ENCODE assay signal across 1 cellular context in the genomic region with DNA sequence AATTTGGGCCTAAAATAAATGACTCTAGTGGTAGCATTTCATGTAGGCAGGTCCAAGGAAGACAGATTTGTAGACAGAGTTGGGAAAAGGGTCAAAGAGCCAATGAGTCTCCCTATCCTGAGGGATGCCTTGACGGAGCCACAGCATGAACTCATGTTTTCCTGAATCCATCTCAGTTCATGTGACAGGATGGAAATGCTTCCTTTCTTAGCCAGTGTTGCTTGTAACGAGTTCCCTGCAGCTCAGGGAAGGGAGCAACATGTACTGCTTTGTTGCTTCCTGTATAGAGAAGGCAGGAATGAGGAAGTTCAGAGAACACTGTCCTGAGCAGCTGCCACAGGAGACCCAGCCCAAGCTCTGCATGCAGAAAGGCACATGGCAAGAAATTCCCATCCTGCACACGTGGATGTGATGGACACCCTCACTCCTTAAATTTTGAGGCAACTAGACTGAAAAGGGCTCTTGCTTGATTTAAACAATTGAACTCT.
A peak's percentile ranks its signal among the peaks of the same experiment; 100 is the strongest.
TF ChIP-seq lines count a peak whose summit lies in the region.

No MANE protein-coding gene starts in this region.

TF ChIP-seq in HepG2, 621 proteins besides CTCF, POLR2A, EP300 and RAD21 (continued from another document):
- TF ChIP-seq, protein P1, sequence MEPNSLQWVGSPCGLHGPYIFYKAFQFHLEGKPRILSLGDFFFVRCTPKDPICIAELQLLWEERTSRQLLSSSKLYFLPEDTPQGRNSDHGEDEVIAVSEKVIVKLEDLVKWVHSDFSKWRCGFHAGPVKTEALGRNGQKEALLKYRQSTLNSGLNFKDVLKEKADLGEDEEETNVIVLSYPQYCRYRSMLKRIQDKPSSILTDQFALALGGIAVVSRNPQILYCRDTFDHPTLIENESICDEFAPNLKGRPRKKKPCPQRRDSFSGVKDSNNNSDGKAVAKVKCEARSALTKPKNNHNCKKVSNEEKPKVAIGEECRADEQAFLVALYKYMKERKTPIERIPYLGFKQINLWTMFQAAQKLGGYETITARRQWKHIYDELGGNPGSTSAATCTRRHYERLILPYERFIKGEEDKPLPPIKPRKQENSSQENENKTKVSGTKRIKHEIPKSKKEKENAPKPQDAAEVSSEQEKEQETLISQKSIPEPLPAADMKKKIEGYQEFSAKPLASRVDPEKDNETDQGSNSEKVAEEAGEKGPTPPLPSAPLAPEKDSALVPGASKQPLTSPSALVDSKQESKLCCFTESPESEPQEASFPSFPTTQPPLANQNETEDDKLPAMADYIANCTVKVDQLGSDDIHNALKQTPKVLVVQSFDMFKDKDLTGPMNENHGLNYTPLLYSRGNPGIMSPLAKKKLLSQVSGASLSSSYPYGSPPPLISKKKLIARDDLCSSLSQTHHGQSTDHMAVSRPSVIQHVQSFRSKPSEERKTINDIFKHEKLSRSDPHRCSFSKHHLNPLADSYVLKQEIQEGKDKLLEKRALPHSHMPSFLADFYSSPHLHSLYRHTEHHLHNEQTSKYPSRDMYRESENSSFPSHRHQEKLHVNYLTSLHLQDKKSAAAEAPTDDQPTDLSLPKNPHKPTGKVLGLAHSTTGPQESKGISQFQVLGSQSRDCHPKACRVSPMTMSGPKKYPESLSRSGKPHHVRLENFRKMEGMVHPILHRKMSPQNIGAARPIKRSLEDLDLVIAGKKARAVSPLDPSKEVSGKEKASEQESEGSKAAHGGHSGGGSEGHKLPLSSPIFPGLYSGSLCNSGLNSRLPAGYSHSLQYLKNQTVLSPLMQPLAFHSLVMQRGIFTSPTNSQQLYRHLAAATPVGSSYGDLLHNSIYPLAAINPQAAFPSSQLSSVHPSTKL (CRISPR knock-in tag; IDR thresholded peaks at IDR 0.05) = peak; percentile 71
- no peak for TF ChIP-seq ZSCAN22 (CRISPR knock-in tag; IDR thresholded peaks at IDR 0.05)
- no peak for TF ChIP-seq ZNF33A (CRISPR knock-in tag; IDR thresholded peaks at IDR 0.05; ENCODE audit: borderline replicate concordance)
- TF ChIP-seq, protein P2, sequence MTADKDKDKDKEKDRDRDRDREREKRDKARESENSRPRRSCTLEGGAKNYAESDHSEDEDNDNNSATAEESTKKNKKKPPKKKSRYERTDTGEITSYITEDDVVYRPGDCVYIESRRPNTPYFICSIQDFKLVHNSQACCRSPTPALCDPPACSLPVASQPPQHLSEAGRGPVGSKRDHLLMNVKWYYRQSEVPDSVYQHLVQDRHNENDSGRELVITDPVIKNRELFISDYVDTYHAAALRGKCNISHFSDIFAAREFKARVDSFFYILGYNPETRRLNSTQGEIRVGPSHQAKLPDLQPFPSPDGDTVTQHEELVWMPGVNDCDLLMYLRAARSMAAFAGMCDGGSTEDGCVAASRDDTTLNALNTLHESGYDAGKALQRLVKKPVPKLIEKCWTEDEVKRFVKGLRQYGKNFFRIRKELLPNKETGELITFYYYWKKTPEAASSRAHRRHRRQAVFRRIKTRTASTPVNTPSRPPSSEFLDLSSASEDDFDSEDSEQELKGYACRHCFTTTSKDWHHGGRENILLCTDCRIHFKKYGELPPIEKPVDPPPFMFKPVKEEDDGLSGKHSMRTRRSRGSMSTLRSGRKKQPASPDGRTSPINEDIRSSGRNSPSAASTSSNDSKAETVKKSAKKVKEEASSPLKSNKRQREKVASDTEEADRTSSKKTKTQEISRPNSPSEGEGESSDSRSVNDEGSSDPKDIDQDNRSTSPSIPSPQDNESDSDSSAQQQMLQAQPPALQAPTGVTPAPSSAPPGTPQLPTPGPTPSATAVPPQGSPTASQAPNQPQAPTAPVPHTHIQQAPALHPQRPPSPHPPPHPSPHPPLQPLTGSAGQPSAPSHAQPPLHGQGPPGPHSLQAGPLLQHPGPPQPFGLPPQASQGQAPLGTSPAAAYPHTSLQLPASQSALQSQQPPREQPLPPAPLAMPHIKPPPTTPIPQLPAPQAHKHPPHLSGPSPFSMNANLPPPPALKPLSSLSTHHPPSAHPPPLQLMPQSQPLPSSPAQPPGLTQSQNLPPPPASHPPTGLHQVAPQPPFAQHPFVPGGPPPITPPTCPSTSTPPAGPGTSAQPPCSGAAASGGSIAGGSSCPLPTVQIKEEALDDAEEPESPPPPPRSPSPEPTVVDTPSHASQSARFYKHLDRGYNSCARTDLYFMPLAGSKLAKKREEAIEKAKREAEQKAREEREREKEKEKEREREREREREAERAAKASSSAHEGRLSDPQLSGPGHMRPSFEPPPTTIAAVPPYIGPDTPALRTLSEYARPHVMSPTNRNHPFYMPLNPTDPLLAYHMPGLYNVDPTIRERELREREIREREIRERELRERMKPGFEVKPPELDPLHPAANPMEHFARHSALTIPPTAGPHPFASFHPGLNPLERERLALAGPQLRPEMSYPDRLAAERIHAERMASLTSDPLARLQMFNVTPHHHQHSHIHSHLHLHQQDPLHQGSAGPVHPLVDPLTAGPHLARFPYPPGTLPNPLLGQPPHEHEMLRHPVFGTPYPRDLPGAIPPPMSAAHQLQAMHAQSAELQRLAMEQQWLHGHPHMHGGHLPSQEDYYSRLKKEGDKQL (CRISPR knock-in tag; IDR thresholded peaks at IDR 0.05; ENCODE audit: low read depth) = no peak
